22 cellular contexts compared by ENCODE assay signal in the genomic region with DNA sequence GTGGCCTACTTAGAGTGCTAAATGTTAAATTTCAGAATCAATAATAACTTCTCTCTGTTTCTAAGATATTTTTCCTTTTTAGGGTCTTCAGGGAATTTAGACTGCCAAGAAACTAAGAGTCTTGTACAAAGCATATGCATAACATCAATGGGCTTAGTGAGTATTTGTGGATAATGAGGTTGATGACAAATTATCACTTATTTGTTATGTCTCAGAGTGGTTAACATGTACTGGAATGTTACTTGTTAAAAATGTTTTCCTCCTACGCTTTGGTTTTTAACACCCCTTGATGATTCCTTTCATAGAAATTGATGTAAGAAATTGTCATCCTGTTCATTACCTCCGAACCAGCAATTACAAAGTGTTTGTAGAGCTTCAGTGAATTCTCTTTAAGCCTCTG.
"Had no signal": no experiment of that assay in that cellular context is flagged by ENCODE, and none has a peak within 500 bp of the region (broad histone marks: within the 10 kb centered on the region; RNA-seq: fewer than 3 reads in every experiment).

No MANE protein-coding gene starts in this region.

- H3K79me2 ChIP-seq: parathyroid adenoma had no signal

- H3K4me3 ChIP-seq: neural progenitor cell, ovary, psoas muscle, right lobe of liver, sigmoid colon, stomach, tibial artery, transverse colon, upper lobe of right lung, uterus had no signal

- H3K9ac ChIP-seq: neural progenitor cell, parathyroid adenoma had no signal

- H2AFZ ChIP-seq: neural progenitor cell, parathyroid adenoma had no signal

- ATAC-seq: naive thymus-derived CD4-positive, alpha-beta T cell; natural killer cell; psoas muscle; right cardiac atrium; stimulated activated memory B cell treated with anti-CD40 and anti-IgM and Interleukin-4, amounts not matched to agents 10 μg/mL and 1 μg/mL and 100 μg/mL, for 72 hours had no signal

- H3K4me2 ChIP-seq: neural progenitor cell had no signal

- H3K27me3 ChIP-seq: neural progenitor cell, ovary, right lobe of liver, sigmoid colon, stomach, tibial artery, transverse colon, upper lobe of right lung, uterus had no signal

- H3K9me3 ChIP-seq: ovary, psoas muscle, right lobe of liver, sigmoid colon, stomach, tibial artery, transverse colon, upper lobe of right lung, uterus had no signal

- H3K27ac ChIP-seq: neural progenitor cell, ovary, parathyroid adenoma, psoas muscle, right lobe of liver, sigmoid colon, stomach, tibial artery, transverse colon, upper lobe of right lung, uterus had no signal

- H3K36me3 ChIP-seq: neural progenitor cell, ovary, right lobe of liver, sigmoid colon, stomach, tibial artery, transverse colon, upper lobe of right lung, uterus had no signal

- H3K4me1 ChIP-seq: neural progenitor cell, parathyroid adenoma, psoas muscle, right lobe of liver, sigmoid colon, stomach, tibial artery, transverse colon, upper lobe of right lung, uterus had no signal

- DNase-seq: naive thymus-derived CD4-positive, alpha-beta T cell; natural killer cell; occipital lobe; ovary; posterior cingulate gyrus; psoas muscle; right cardiac atrium; right lobe of liver; sigmoid colon; stimulated activated CD4-positive, alpha-beta T cell treated with anti-CD3 and anti-CD28 coated beads, Interleukin-15, amount 100 ng/mL, for 24 hours; stimulated activated CD4-positive, alpha-beta T cell treated with anti-CD3 and anti-CD28 coated beads, Interleukin-2, amount 100 ng/mL, for 24 hours; stimulated activated CD4-positive, alpha-beta T cell treated with anti-CD3 and anti-CD28 coated beads, Interleukin-2, amount 100 ng/mL, for 48 hours; stimulated activated CD4-positive, alpha-beta T cell treated with anti-CD3 and anti-CD28 coated beads, Interleukin-4, amount 100 ng/mL, for 24 hours; stimulated activated naive CD4-positive, alpha-beta T cell; stomach; tibial artery; transverse colon; upper lobe of right lung; uterus had no signal
